Comparison of ENCODE assay signal across 8 cellular contexts in the genomic region with DNA sequence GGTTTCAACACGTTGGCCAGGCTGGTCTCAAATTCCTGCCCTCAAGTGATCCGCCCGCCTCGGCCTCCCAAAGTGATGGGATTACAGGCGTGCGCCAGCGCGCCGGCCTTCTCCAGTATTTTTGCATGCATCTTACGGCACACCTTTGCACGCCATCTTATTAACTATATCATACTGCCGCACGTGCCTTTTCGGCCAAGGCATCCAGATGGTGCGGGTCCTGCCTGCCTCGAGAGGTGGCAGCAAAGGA. TPM values are rescaled to one million over a fixed set of nuclear protein-coding genes. Genes with fewer than 3 reads are reported as not detected.
A peak's percentile ranks its signal among the peaks of the same experiment; 100 is the strongest.
DNase-seq lines count a peak whose midpoint lies in the region; ATAC-seq and TF ChIP-seq lines count a peak whose summit lies in the region.

No MANE protein-coding gene starts in this region.

- peaks cover 32% of the 10 kb centered on the region for H3K4me1 Mint-ChIP-seq in stimulated activated naive CD8-positive, alpha-beta T cell treated with anti-CD3 and anti-CD28 coated beads, Interleukin-15, Interleukin-2, amounts not matched to agents 100 ng/mL and 50 ng/mL, for 24 hours (ENCODE audit: low read depth)

- H3K9me3 Mint-ChIP-seq in stimulated activated naive CD8-positive, alpha-beta T cell treated with anti-CD3 and anti-CD28 coated beads, Interleukin-15, Interleukin-2, amounts not matched to agents 100 ng/mL and 50 ng/mL, for 24 hours: no peaks in the 10 kb centered on the region

- peak overlapping the region; percentile 71 for H3K4me3 ChIP-seq in epithelial cell of proximal tubule (ENCODE audit: low read depth, low read length)

- H3K27ac Mint-ChIP-seq in stimulated activated naive CD8-positive, alpha-beta T cell treated with anti-CD3 and anti-CD28 coated beads, Interleukin-15, Interleukin-2, amounts not matched to agents 100 ng/mL and 50 ng/mL, for 24 hours: peak overlapping the region; percentile 95

- H3K4me3 Mint-ChIP-seq in stimulated activated naive CD8-positive, alpha-beta T cell treated with anti-CD3 and anti-CD28 coated beads, Interleukin-15, Interleukin-2, amounts not matched to agents 100 ng/mL and 50 ng/mL, for 24 hours: peak overlapping the region; percentile 91

- peaks cover 26% of the 10 kb centered on the region for H3K36me3 Mint-ChIP-seq in stimulated activated naive CD8-positive, alpha-beta T cell treated with anti-CD3 and anti-CD28 coated beads, Interleukin-15, Interleukin-2, amounts not matched to agents 100 ng/mL and 50 ng/mL, for 24 hours (ENCODE audit: low read depth)

- no peaks in the 10 kb centered on the region for H3K27me3 Mint-ChIP-seq in stimulated activated naive CD8-positive, alpha-beta T cell treated with anti-CD3 and anti-CD28 coated beads, Interleukin-15, Interleukin-2, amounts not matched to agents 100 ng/mL and 50 ng/mL, for 24 hours

- DNase-seq in stimulated activated naive CD8-positive, alpha-beta T cell treated with anti-CD3 and anti-CD28 coated beads, Interleukin-15, Interleukin-2, amounts not matched to agents 100 U/mL and 50 U/mL, for 24 hours: no peak
- DNase-seq in RKO (ENCODE audit: low spot score): peak; percentile 92
- DNase-seq in epithelial cell of proximal tubule (ENCODE audit: low read depth): no peak
- DNase-seq in pons (ENCODE audit: low spot score): peak; percentile 62
- DNase-seq in retina: no peak

- TF ChIP-seq CTCF in epithelial cell of proximal tubule (conservative IDR thresholded peaks at IDR 0.05; ENCODE audit: low read depth, low read length): peak; percentile 32

- no peak for ATAC-seq in stimulated activated naive CD8-positive, alpha-beta T cell treated with anti-CD3 and anti-CD28 coated beads, Interleukin-15, Interleukin-2, amounts not matched to agents 100 U/mL and 50 U/mL, for 24 hours
- ATAC-seq in HG02571 (IDR thresholded peaks at IDR 0.05; ENCODE audit: unreplicated experiment): no peak
- ATAC-seq in HG03460 (IDR thresholded peaks at IDR 0.05; ENCODE audit: unreplicated experiment): no peak

RNA-seq across cellular contexts. Expression of gene ING5, which starts 0.8 kb away (rescaled TPM):
- total RNA-seq in epithelial cell of proximal tubule: 10.4 and 25.5 TPM in 2 replicates

RNA-seq across cellular contexts. Expression of gene DTYMK, which starts 14.5 kb away (rescaled TPM):
- 102 and 128 TPM in 2 replicates for total RNA-seq in epithelial cell of proximal tubule

RNA-seq across cellular contexts. Expression of gene D2HGDH, which starts 33.4 kb away (rescaled TPM):
- total RNA-seq in epithelial cell of proximal tubule: 10.8 and 13.9 TPM in 2 replicates

Comparison
In these comparisons a context has a peak if more than half of its experiments do, and no peak if none do; other contexts are left out.
1. DNase-seq: peak in RKO (single experiment) and pons (single experiment); none in stimulated activated naive CD8-positive, alpha-beta T cell treated with anti-CD3 and anti-CD28 coated beads, Interleukin-15, Interleukin-2, amounts not matched to agents 100 U/mL and 50 U/mL, for 24 hours (single experiment), epithelial cell of proximal tubule (single experiment) and retina (single experiment).